In the genomic region with DNA sequence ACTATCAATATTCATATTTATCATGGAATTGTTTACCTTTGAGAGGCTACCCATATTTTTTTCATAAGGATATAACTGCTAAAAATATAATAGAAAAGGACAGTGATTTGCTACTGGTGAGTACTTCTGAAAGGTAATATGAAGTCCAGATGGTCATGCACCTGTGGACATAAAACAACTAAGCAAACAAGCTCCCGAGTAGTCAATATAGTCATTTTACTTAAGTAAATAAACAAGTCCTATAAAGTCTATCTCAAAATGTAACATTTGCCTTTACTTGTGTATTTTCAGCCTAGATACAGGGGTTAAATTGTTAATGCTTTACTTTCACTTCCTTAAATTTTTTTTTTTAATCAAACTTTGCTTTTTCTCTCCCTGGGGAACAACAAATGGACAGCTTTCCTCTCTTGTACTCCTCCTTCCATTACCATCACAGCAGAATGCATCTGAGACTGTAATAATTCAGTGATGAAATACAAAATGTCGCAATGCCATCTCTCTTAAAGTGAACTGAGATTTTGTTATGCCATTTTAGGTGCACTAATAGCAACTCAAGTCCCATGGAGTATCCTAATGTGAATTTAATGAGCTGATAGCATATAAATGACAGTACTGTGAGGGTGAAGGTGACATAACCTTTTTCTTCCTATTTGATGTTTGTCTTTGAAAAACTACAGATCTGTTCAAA, we compare ENCODE assay signal across 14 cellular contexts.
DNase-seq lines count a peak whose midpoint lies in the region; TF ChIP-seq lines count a peak whose summit lies in the region.
"Had no signal": no experiment of that assay in that cellular context is flagged by ENCODE, and none has a peak within 500 bp of the region (broad histone marks: within the 10 kb centered on the region; RNA-seq: fewer than 3 reads in every experiment).

No MANE protein-coding gene starts in this region.

- H3K4me3 Mint-ChIP-seq in activated naive CD4-positive, alpha-beta T cell treated with anti-CD3 and anti-CD28 coated beads, Interleukin-2, amount 10 ng/mL, durations not matched to agents 7 days and 5 days: no peak overlapping the region
- H3K4me3 Mint-ChIP-seq: activated T-helper 1 cell treated with anti-CD3 and anti-CD28 coated beads, Interleukin-12 subunit alpha, Interleukin-12 subunit beta, Interleukin-2, Interleukin-4 antibody, amounts not matched to agents 30 ng/mL and 10 ng/mL and 1 ng/mL, durations not matched to agents 14 hours and 24 hours and 36 hours had no signal

- H3K9me3 Mint-ChIP-seq in activated naive CD4-positive, alpha-beta T cell treated with anti-CD3 and anti-CD28 coated beads, Interleukin-2, amount 10 ng/mL, durations not matched to agents 7 days and 5 days: peaks cover 2% of the 10 kb centered on the region
- H3K9me3 Mint-ChIP-seq: activated T-helper 1 cell treated with anti-CD3 and anti-CD28 coated beads, Interleukin-12 subunit alpha, Interleukin-12 subunit beta, Interleukin-2, Interleukin-4 antibody, amounts not matched to agents 30 ng/mL and 10 ng/mL and 1 ng/mL, durations not matched to agents 14 hours and 24 hours and 36 hours had no signal

- H3K27ac Mint-ChIP-seq in activated naive CD4-positive, alpha-beta T cell treated with anti-CD3 and anti-CD28 coated beads, Interleukin-2, amount 10 ng/mL, durations not matched to agents 7 days and 5 days: no peak overlapping the region
- H3K27ac Mint-ChIP-seq: activated T-helper 1 cell treated with anti-CD3 and anti-CD28 coated beads, Interleukin-12 subunit alpha, Interleukin-12 subunit beta, Interleukin-2, Interleukin-4 antibody, amounts not matched to agents 30 ng/mL and 10 ng/mL and 1 ng/mL, durations not matched to agents 14 hours and 24 hours and 36 hours had no signal

- TF ChIP-seq CTCF in fibroblast of villous mesenchyme (IDR thresholded peaks at IDR 0.05; ENCODE audit: insufficient read depth, low read depth, low read length): no peak

- no peak overlapping the region for H3K4me3 ChIP-seq in fibroblast of villous mesenchyme (ENCODE audit: low read depth, low read length)

- no peaks in the 10 kb centered on the region for H3K36me3 Mint-ChIP-seq in activated naive CD4-positive, alpha-beta T cell treated with anti-CD3 and anti-CD28 coated beads, Interleukin-2, amount 10 ng/mL, durations not matched to agents 7 days and 5 days

- no peaks in the 10 kb centered on the region for H3K4me1 Mint-ChIP-seq in activated naive CD4-positive, alpha-beta T cell treated with anti-CD3 and anti-CD28 coated beads, Interleukin-2, amount 10 ng/mL, durations not matched to agents 7 days and 5 days

- peak; percentile 75 for DNase-seq in DMS153 treated with DMSO at 0.1 percent for 48 hours (lab: John Stamatoyannopoulos, UW; ENCODE audit: unreplicated experiment)
- peak; percentile 51 for DNase-seq in NCI-H1105 treated with DMSO at 0.1 percent for 48 hours (lab: John Stamatoyannopoulos, UW)
- DNase-seq in NOMO-1 treated with DMSO at 0.1 percent for 48 hours (lab: John Stamatoyannopoulos, UW; ENCODE audit: unreplicated experiment): peak; percentile 42
- DNase-seq in fibroblast of villous mesenchyme (ENCODE audit: low read depth): peak; percentile 37
- no peak for DNase-seq in AG20443 (ENCODE audit: low spot score)
- DNase-seq in activated naive CD4-positive, alpha-beta T cell treated with anti-CD3 and anti-CD28 coated beads, Interleukin-2, amount 10 ng/mL, durations not matched to agents 7 days and 5 days: no peak
- DNase-seq in stimulated activated CD4-positive, alpha-beta T cell treated with anti-CD3 and anti-CD28 coated beads, Interleukin-4, amount 100 ng/mL, for 1 hour: no peak
- no peak for DNase-seq in G401 (ENCODE audit: low spot score)
- DNase-seq: activated CD4-positive, alpha-beta T cell treated with anti-CD3 and anti-CD28 coated beads for 48 hours; Kasumi-1; NK-92 treated with Interleukin-12 subunit alpha and Interleukin-12 subunit beta, amount 100 ng/mL, for 24 hours; stimulated activated naive CD4-positive, alpha-beta T cell treated with Interleukin-2 at 50 U/mL for 16 hours; SW 1271 had no signal

- in situ Hi-C loops in G401 (cut with HindIII; ENCODE audit: low sequenced_read_pairs): no loop called here

- CTCF ChIA-PET in activated naive CD4-positive, alpha-beta T cell treated with anti-CD3 and anti-CD28 coated beads, Interleukin-2, amount 10 ng/mL, durations not matched to agents 7 days and 5 days (lab: Charles Lee): no interaction called here

- H3K27me3 Mint-ChIP-seq in activated naive CD4-positive, alpha-beta T cell treated with anti-CD3 and anti-CD28 coated beads, Interleukin-2, amount 10 ng/mL, durations not matched to agents 7 days and 5 days: no peaks in the 10 kb centered on the region

Comparison
In these comparisons a context has a peak if more than half of its experiments do, and no peak if none do; other contexts are left out.
1. DNase-seq: peak in DMS153 treated with DMSO at 0.1 percent for 48 hours (single experiment), NCI-H1105 treated with DMSO at 0.1 percent for 48 hours (single experiment), NOMO-1 treated with DMSO at 0.1 percent for 48 hours (single experiment) and fibroblast of villous mesenchyme (single experiment); none in AG20443 (single experiment), activated naive CD4-positive, alpha-beta T cell treated with anti-CD3 and anti-CD28 coated beads, Interleukin-2, amount 10 ng/mL, durations not matched to agents 7 days and 5 days (single experiment), stimulated activated CD4-positive, alpha-beta T cell treated with anti-CD3 and anti-CD28 coated beads, Interleukin-4, amount 100 ng/mL, for 1 hour (single experiment) and G401 (single experiment).